ENCODE assay signal across 8 cellular contexts in genomic region chr7:150380463-150380862, GRCh38. TPM values are rescaled to one million over a fixed set of nuclear protein-coding genes. Genes with fewer than 3 reads are reported as not detected.
DNase-seq lines count a peak whose midpoint lies in the region; ATAC-seq, FAIRE-seq and TF ChIP-seq lines count a peak whose summit lies in the region.

No MANE protein-coding gene starts in this region.

- no peak overlapping the region for H2AFZ ChIP-seq in keratinocyte (ENCODE audit: control insufficient read depth, low read length)

- peak overlapping the region; percentile 85 for H3K27ac Mint-ChIP-seq in T-helper 17 cell

- H3K4me1 Mint-ChIP-seq in T-helper 17 cell = peaks cover 32% of the 10 kb centered on the region

- TF ChIP-seq RAD21 in A549 (conservative IDR thresholded peaks at IDR 0.05 in 1 of 2, IDR thresholded peaks at IDR 0.05 in 1 of 2) = no peak

- H3K9me3 ChIP-seq in A549 (no peaks in the 10 kb centered on the region), T-helper 17 cell (ENCODE audit: control insufficient read depth, low read length, poor library complexity, severe bottlenecking) (no peaks in the 10 kb centered on the region), keratinocyte (ENCODE audit: control insufficient read depth, low read depth, low read length) (no peaks in the 10 kb centered on the region)

- TF ChIP-seq POLR2A in A549 (IDR thresholded peaks at IDR 0.05; ENCODE audit: low read length) (no peak), GM19099 (IDR thresholded peaks at IDR 0.05; ENCODE audit: extremely low read depth, insufficient read length, low read depth) (peak; percentile 72)

- H3K36me3 Mint-ChIP-seq in T-helper 17 cell (ENCODE audit: low read depth) = no peaks in the 10 kb centered on the region

- no peaks in the 10 kb centered on the region for H3K36me3 ChIP-seq in keratinocyte (ENCODE audit: control insufficient read depth in 2 of 2, extremely low read depth in 1 of 2, insufficient read depth in 2 of 2, low read length in 2 of 2)

- no peaks in the 10 kb centered on the region for H4K20me1 ChIP-seq in keratinocyte (ENCODE audit: control insufficient read depth, extremely low read depth, insufficient read depth, low read length)

- 88% methylated on average over 11 of the region's 11 CpGs for WGBS in A549 (ENCODE audit: missing lambda C conversion rate)

- DNase-seq in A549 (ENCODE audit: low read depth in 1 of 2, low spot score in 1 of 2) (no peak), T-helper 17 cell (no peak), keratinocyte (ENCODE audit: low read depth, low spot score) (no peak), kidney glomerular epithelial cell (lab: John Stamatoyannopoulos, UW) (no peak), NCI-H524 treated with DMSO at 0.1 percent for 48 hours (lab: John Stamatoyannopoulos, UW) (no peak), NOMO-1 treated with DMSO at 0.1 percent for 48 hours (lab: John Stamatoyannopoulos, UW; ENCODE audit: unreplicated experiment) (no peak)

- CTCF ChIA-PET in A549 (lab: Yijun Ruan, JAX) = interaction anchor here (0.8 to 1.0 kb wide), 2 partner anchors 24 to 41 kb away, joined by 3 to 4 read pairs; no protein-coding TSS in a partner anchor

- no peak for TF ChIP-seq EP300 in A549 (IDR thresholded peaks at IDR 0.05)

- ATAC-seq in A549 (no peak), T-helper 17 cell (no peak), HG02970 (IDR thresholded peaks at IDR 0.05; ENCODE audit: low FRiP score, unreplicated experiment) (no peak)

- peak overlapping the region; percentile 90; the same call in 2 of the 3 replicates for H3K4me3 ChIP-seq in A549
- peak overlapping the region in 1 of 3 experiments; percentile 30 for H3K4me3 ChIP-seq in keratinocyte (ENCODE audit: control insufficient read depth in 2 of 3, extremely low read depth in 1 of 3, insufficient read depth in 2 of 3, low read depth in 1 of 3, low read length in 3 of 3)

- peaks cover 37% of the 10 kb centered on the region for H3K4me1 ChIP-seq in A549
- peaks cover 22% of the 10 kb centered on the region for H3K4me1 ChIP-seq in keratinocyte (ENCODE audit: control insufficient read depth, extremely low read depth, insufficient read depth, low read length)

- peak overlapping the region; percentile 96 for H3K4me3 Mint-ChIP-seq in T-helper 17 cell

- POLR2A ChIA-PET in A549 (lab: Yijun Ruan, JAX) = no interaction called here

- H3K27ac ChIP-seq in A549 = peak overlapping the region; percentile 97 to 100
- H3K27ac ChIP-seq in keratinocyte (ENCODE audit: control insufficient read depth, insufficient read depth, low read length) = no peak overlapping the region

- H3K27me3 Mint-ChIP-seq in T-helper 17 cell = no peaks in the 10 kb centered on the region

- peaks cover 5% of the 10 kb centered on the region for H3K79me2 ChIP-seq in keratinocyte (ENCODE audit: control insufficient read depth, insufficient read depth, low read length)

- TF ChIP-seq CTCF in A549 (IDR thresholded peaks at IDR 0.05) (no peak), keratinocyte (optimal IDR thresholded peaks at IDR 0.05 in 1 of 3, IDR thresholded peaks at IDR 0.05 in 1 of 3, conservative IDR thresholded peaks at IDR 0.05 in 1 of 3; ENCODE audit: extremely low read depth in 1 of 3, insufficient read depth in 2 of 3, low read length in 3 of 3) (no peak)

- no peak for FAIRE-seq in A549 (lab: Jason Lieb, UNC)
- no peak for FAIRE-seq in keratinocyte (lab: Jason Lieb, UNC)

- H3K9ac ChIP-seq in keratinocyte (ENCODE audit: control insufficient read depth, extremely low read depth, insufficient read depth, low read length) = no peak overlapping the region

- dilution Hi-C loops in keratinocyte (cut with MboI; ENCODE audit: extremely low pct_ligation_motif_present, low sequenced_read_pairs) = no loop called here

- no peaks in the 10 kb centered on the region for H3K9me1 ChIP-seq in keratinocyte (ENCODE audit: control insufficient read depth, extremely low read depth, insufficient read depth, low read length)

- peak overlapping the region; percentile 79 for H3K4me2 ChIP-seq in A549
- H3K4me2 ChIP-seq in keratinocyte (ENCODE audit: control insufficient read depth, extremely low read depth, insufficient read depth, low read depth, low read length) = peak overlapping the region; percentile 90

- no peaks in the 10 kb centered on the region for H3K27me3 ChIP-seq in keratinocyte (ENCODE audit: control insufficient read depth, extremely low read depth, insufficient read depth, low read length)

RNA-seq across cellular contexts. Expression of gene ZNF775, which starts 1.3 kb away (rescaled TPM):
- polyA plus RNA-seq in A549 (2011; rRNA removed) (1.5 and 1.7 TPM in 2 replicates), A549 (2017; fragmentation: RNase III; extraction: RNeasy Plus Mini Kit Qiagen cat#74134 plus additional on column Dnase treatment) (4.5 to 5.4 TPM (median 5.4 TPM) in 3 replicates), keratinocyte (1.0 to 1.9 TPM (median 1.1 TPM) in 3 replicates)
- polyA plus RNA-seq in A549 (2012; cell fraction: cytosol; rRNA removed) = 3.7 and 5.1 TPM in 2 replicates
- 4.8 and 9.0 TPM in 2 replicates for polyA plus RNA-seq in A549 (2012; cell fraction: nucleus; rRNA removed)
- 0.83 and 1.2 TPM in 2 replicates for polyA minus RNA-seq in A549 (2011; rRNA and poly(A)+ RNA removed)
- 1 to 10 TPM; 1.4 to 2.1 TPM for total RNA-seq in T-helper 17 cell
- 0.15 TPM for polyA plus RNA-seq in keratinocyte (2011; ENCODE audit: low read depth)
- 0.44 and 1.6 TPM in 2 replicates for polyA plus RNA-seq in keratinocyte (2011; cell fraction: cytosol; rRNA removed)
- 0.74 and 1.7 TPM in 2 replicates for polyA plus RNA-seq in keratinocyte (2011; cell fraction: nucleus; rRNA removed)
- 0.78 and 2.6 TPM in 2 replicates for polyA plus RNA-seq in keratinocyte (2012; ENCODE audit: low replicate concordance)
- 0.16 to 0.33 TPM (median 0.26 TPM) in 3 replicates for polyA minus RNA-seq in keratinocyte
- 2.9 TPM for polyA minus RNA-seq in keratinocyte (2011; cell fraction: cytosol; rRNA and poly(A)+ RNA removed)
- 1.4 and 2.1 TPM in 2 replicates for polyA minus RNA-seq in keratinocyte (2011; cell fraction: nucleus; rRNA and poly(A)+ RNA removed)

RNA-seq across cellular contexts. Expression of gene REPIN1, which starts 11.8 kb away (rescaled TPM):
- polyA plus RNA-seq in A549 (2011; rRNA removed) (48.1 and 58.0 TPM in 2 replicates), A549 (2017; fragmentation: RNase III; extraction: RNeasy Plus Mini Kit Qiagen cat#74134 plus additional on column Dnase treatment) (86.2 to 101 TPM (median 101 TPM) in 3 replicates), keratinocyte (9.3 to 13.9 TPM (median 9.5 TPM) in 3 replicates)
- polyA plus RNA-seq in A549 (2012; cell fraction: cytosol; rRNA removed) = 78.8 and 110 TPM in 2 replicates
- polyA plus RNA-seq in A549 (2012; cell fraction: nucleus; rRNA removed) = 120 and 144 TPM in 2 replicates
- polyA minus RNA-seq in A549 (2011; rRNA and poly(A)+ RNA removed) = 43.9 and 44.5 TPM in 2 replicates
- total RNA-seq in T-helper 17 cell = 10 to 100 TPM; 43.0 to 49.8 TPM
- polyA plus RNA-seq in keratinocyte (2011; ENCODE audit: low read depth) = 3.7 TPM
- 8.3 and 14.5 TPM in 2 replicates for polyA plus RNA-seq in keratinocyte (2011; cell fraction: cytosol; rRNA removed)
- polyA plus RNA-seq in keratinocyte (2011; cell fraction: nucleus; rRNA removed) = 23.9 and 32.1 TPM in 2 replicates
- 13.4 and 22.4 TPM in 2 replicates for polyA plus RNA-seq in keratinocyte (2012; ENCODE audit: low replicate concordance)
- polyA minus RNA-seq in keratinocyte = 6.0 to 10.4 TPM (median 7.8 TPM) in 3 replicates
- polyA minus RNA-seq in keratinocyte (2011; cell fraction: cytosol; rRNA and poly(A)+ RNA removed) = 18.8 TPM
- polyA minus RNA-seq in keratinocyte (2011; cell fraction: nucleus; rRNA and poly(A)+ RNA removed) = 8.8 and 12.4 TPM in 2 replicates

RNA-seq across cellular contexts. Expression of gene RARRES2, which starts 39.0 kb away (rescaled TPM):
- not detected in 2 replicates for polyA plus RNA-seq in A549 (2011; rRNA removed)
- polyA plus RNA-seq in A549 (2012; cell fraction: cytosol; rRNA removed) = not detected in 2 replicates
- polyA plus RNA-seq in A549 (2012; cell fraction: nucleus; rRNA removed) = not detected in 2 replicates
- polyA plus RNA-seq in A549 (2017; fragmentation: RNase III; extraction: RNeasy Plus Mini Kit Qiagen cat#74134 plus additional on column Dnase treatment) = 0.11 TPM in 1 of 3 replicates, not detected in the others
- not detected in 2 replicates for polyA minus RNA-seq in A549 (2011; rRNA and poly(A)+ RNA removed)
- total RNA-seq in T-helper 17 cell = not detected
- polyA plus RNA-seq in keratinocyte = not detected in 3 replicates
- not detected for polyA plus RNA-seq in keratinocyte (2011; ENCODE audit: low read depth)
- not detected in 2 replicates for polyA plus RNA-seq in keratinocyte (2011; cell fraction: cytosol; rRNA removed)
- polyA plus RNA-seq in keratinocyte (2011; cell fraction: nucleus; rRNA removed) = not detected in 2 replicates
- polyA plus RNA-seq in keratinocyte (2012; ENCODE audit: low replicate concordance) = not detected in 2 replicates
- not detected in 3 replicates for polyA minus RNA-seq in keratinocyte
- polyA minus RNA-seq in keratinocyte (2011; cell fraction: cytosol; rRNA and poly(A)+ RNA removed) = not detected
- not detected in 2 replicates for polyA minus RNA-seq in keratinocyte (2011; cell fraction: nucleus; rRNA and poly(A)+ RNA removed)

RNA-seq across cellular contexts. Expression of gene ACTR3C, which starts 57.1 kb away (rescaled TPM):
- polyA plus RNA-seq in A549 (2011; rRNA removed) = 0.40 and 0.43 TPM in 2 replicates
- polyA plus RNA-seq in A549 (2012; cell fraction: cytosol; rRNA removed) = 0.09 TPM in 1 of 2 replicates, not detected in the other
- polyA plus RNA-seq in A549 (2012; cell fraction: nucleus; rRNA removed) = 0.01 and 0.04 TPM in 2 replicates
- polyA plus RNA-seq in A549 (2017; fragmentation: RNase III; extraction: RNeasy Plus Mini Kit Qiagen cat#74134 plus additional on column Dnase treatment) = 0.43 to 0.58 TPM (median 0.54 TPM) in 3 replicates
- 0.34 and 0.87 TPM in 2 replicates for polyA minus RNA-seq in A549 (2011; rRNA and poly(A)+ RNA removed)
- total RNA-seq in T-helper 17 cell = 10 to 100 TPM in 1 of 2 donors, 1 to 10 TPM in 1; 6.0 to 10.2 TPM
- polyA plus RNA-seq in keratinocyte = 1.3 to 2.3 TPM (median 1.7 TPM) in 3 replicates
- 0.37 TPM for polyA plus RNA-seq in keratinocyte (2011; ENCODE audit: low read depth)
- polyA plus RNA-seq in keratinocyte (2011; cell fraction: cytosol; rRNA removed) = 0.70 and 1.3 TPM in 2 replicates
- polyA plus RNA-seq in keratinocyte (2011; cell fraction: nucleus; rRNA removed) = 3.7 and 4.7 TPM in 2 replicates
- 1.00 and 1.1 TPM in 2 replicates for polyA plus RNA-seq in keratinocyte (2012; ENCODE audit: low replicate concordance)
- 0.49 to 4.2 TPM (median 3.8 TPM) in 3 replicates for polyA minus RNA-seq in keratinocyte
- polyA minus RNA-seq in keratinocyte (2011; cell fraction: cytosol; rRNA and poly(A)+ RNA removed) = 4.2 TPM
- 6.4 and 12.9 TPM in 2 replicates for polyA minus RNA-seq in keratinocyte (2011; cell fraction: nucleus; rRNA and poly(A)+ RNA removed)

RNA-seq across cellular contexts. Expression of gene LRRC61, which starts 57.3 kb away (rescaled TPM):
- polyA plus RNA-seq in A549 (2011; rRNA removed) (0.22 and 0.46 TPM in 2 replicates), A549 (2017; fragmentation: RNase III; extraction: RNeasy Plus Mini Kit Qiagen cat#74134 plus additional on column Dnase treatment) (0.10 to 0.47 TPM (median 0.19 TPM) in 3 replicates), keratinocyte (1.0 to 2.5 TPM (median 1.7 TPM) in 3 replicates)
- 0.19 and 0.21 TPM in 2 replicates for polyA plus RNA-seq in A549 (2012; cell fraction: cytosol; rRNA removed)
- 0.17 and 0.27 TPM in 2 replicates for polyA plus RNA-seq in A549 (2012; cell fraction: nucleus; rRNA removed)
- polyA minus RNA-seq in A549 (2011; rRNA and poly(A)+ RNA removed) = 0.24 and 0.29 TPM in 2 replicates
- 1 to 10 TPM; 6.4 to 6.9 TPM for total RNA-seq in T-helper 17 cell
- polyA plus RNA-seq in keratinocyte (2011; ENCODE audit: low read depth) = 0.72 TPM
- polyA plus RNA-seq in keratinocyte (2011; cell fraction: cytosol; rRNA removed) = 1.4 and 4.1 TPM in 2 replicates
- polyA plus RNA-seq in keratinocyte (2011; cell fraction: nucleus; rRNA removed) = 1.8 and 2.8 TPM in 2 replicates
- polyA plus RNA-seq in keratinocyte (2012; ENCODE audit: low replicate concordance) = 1.7 and 3.2 TPM in 2 replicates
- polyA minus RNA-seq in keratinocyte = 1.3 to 3.4 TPM (median 1.7 TPM) in 3 replicates
- polyA minus RNA-seq in keratinocyte (2011; cell fraction: cytosol; rRNA and poly(A)+ RNA removed) = 10.9 TPM
- 3.7 TPM in 2 replicates for polyA minus RNA-seq in keratinocyte (2011; cell fraction: nucleus; rRNA and poly(A)+ RNA removed)
